In the genomic region with DNA sequence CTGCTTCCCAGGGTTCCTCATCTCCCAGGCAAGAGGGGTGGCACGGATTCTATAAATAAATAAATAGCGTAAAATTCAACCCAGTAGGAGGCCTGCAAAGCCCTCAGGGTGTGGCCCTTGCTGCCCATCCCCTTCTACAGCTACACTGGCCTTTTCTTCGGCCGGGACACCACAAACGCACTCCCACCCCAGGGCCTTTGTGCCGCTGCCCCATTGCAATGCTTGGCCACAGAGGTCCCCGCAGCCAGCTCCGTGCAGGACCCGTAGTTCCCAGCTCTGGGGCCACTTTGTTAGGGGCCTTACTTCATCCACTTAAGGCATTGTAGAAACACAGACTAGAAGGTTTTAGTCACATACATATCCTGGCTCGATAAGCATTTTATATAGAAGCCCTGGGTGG, we compare ENCODE assay signal across 32 cellular contexts.
"Had no signal": no experiment of that assay in that cellular context is flagged by ENCODE, and none has a peak within 500 bp of the region (broad histone marks: within the 10 kb centered on the region; RNA-seq: fewer than 3 reads in every experiment).

No MANE protein-coding gene starts in this region.

- H3K27ac ChIP-seq: adrenal gland, ascending aorta, brain microvascular endothelial cell, breast epithelium, cardiac muscle cell had no signal

- H3K4me1 ChIP-seq: ascending aorta, breast epithelium had no signal

- ATAC-seq: activated naive CD4-positive, alpha-beta T cell treated with anti-CD3 and anti-CD28 coated beads, Interleukin-2, amount 50 U/mL, for 72 hours; activated naive CD8-positive, alpha-beta T cell treated with anti-CD3 and anti-CD28 coated beads, Interleukin-2, amount 50 U/mL, for 24 hours; activated T-cell treated with anti-CD3 and anti-CD28 coated beads, Interleukin-2, amount 50 U/mL, for 4 hours; activated T-cell treated with anti-CD3 and anti-CD28 coated beads, Interleukin-2, amount 50 U/mL, for 72 hours; activated T-helper 17 cell treated with anti-CD3 and anti-CD28 coated beads, Interleukin-2, amount 50 U/mL, for 72 hours had no signal

- H3K9me3 ChIP-seq: adrenal gland, ascending aorta, breast epithelium had no signal

- DNase-seq: activated effector memory CD4-positive, alpha-beta T cell treated with anti-CD3 and anti-CD28 coated beads, Interleukin-2, amount 50 U/mL, for 16 hours; activated effector memory CD4-positive, alpha-beta T cell treated with Interleukin-2 at 50 U/mL for 16 hours; activated gamma-delta T cell; activated gamma-delta T cell treated with Interleukin-2 at 50 U/mL for 16 hours; activated naive CD4-positive, alpha-beta T cell; activated naive CD4-positive, alpha-beta T cell treated with anti-CD3 and anti-CD28 coated beads for 36 hours; activated naive CD4-positive, alpha-beta T cell treated with anti-CD3 and anti-CD28 coated beads, Interleukin-2, amount 10 ng/mL, durations not matched to agents 7 days and 5 days; activated naive CD4-positive, alpha-beta T cell treated with anti-CD3 and anti-CD28 coated beads, Interleukin-2, amount 50 U/mL, for 16 hours; activated naive CD4-positive, alpha-beta T cell treated with Interleukin-2 at 50 U/mL for 16 hours; activated naive CD8-positive, alpha-beta T cell treated with anti-CD3 and anti-CD28 coated beads for 36 hours; activated naive CD8-positive, alpha-beta T cell treated with anti-CD3 and anti-CD28 coated beads, Interleukin-2, amount 10 ng/mL, durations not matched to agents 7 days and 5 days; activated naive CD8-positive, alpha-beta T cell treated with anti-CD3 and anti-CD28 coated beads, Interleukin-2, amount 50 U/mL, for 24 hours; activated T-cell treated with anti-CD3 and anti-CD28 coated beads for 4 hours; activated T-cell treated with anti-CD3 and anti-CD28 coated beads, Interleukin-2, amount 50 U/mL, for 1 hour; activated T-cell treated with anti-CD3 and anti-CD28 coated beads, Interleukin-2, amount 50 U/mL, for 24 hours; activated T-cell treated with anti-CD3 and anti-CD28 coated beads, Interleukin-2, amount 50 U/mL, for 4 hours; activated T-cell treated with anti-CD3 and anti-CD28 coated beads, Interleukin-2, amount 50 U/mL, for 48 hours; activated T-cell treated with anti-CD3 and anti-CD28 coated beads, Interleukin-2, amount 50 U/mL, for 72 hours; adrenal gland; amniotic stem cell; amygdala; anterior cingulate cortex; aorta; brain microvascular endothelial cell; caudate nucleus; central memory CD4-positive, alpha-beta T cell; cerebellar nuclear complex had no signal

- H3K4me3 ChIP-seq: adrenal gland, ascending aorta, breast epithelium, cardiac muscle cell had no signal

- H3K27me3 ChIP-seq: adrenal gland, ascending aorta, brain microvascular endothelial cell, breast epithelium, cardiac muscle cell had no signal

- H3K36me3 ChIP-seq: adrenal gland, ascending aorta, brain microvascular endothelial cell, breast epithelium, cardiac muscle cell had no signal
